ENCODE assay signal across 32 cellular contexts in genomic region chr18:34385306-34385705, GRCh38.
"Had no signal": no experiment of that assay in that cellular context is flagged by ENCODE, and none has a peak within 500 bp of the region (broad histone marks: within the 10 kb centered on the region; RNA-seq: fewer than 3 reads in every experiment).

No MANE protein-coding gene starts in this region.

- H3K27me3 ChIP-seq: adrenal gland, ascending aorta, body of pancreas, brain microvascular endothelial cell, breast epithelium, cardiac muscle cell had no signal

- H3K27ac ChIP-seq: adrenal gland, ascending aorta, body of pancreas, brain microvascular endothelial cell, breast epithelium, cardiac muscle cell had no signal

- H3K4me1 ChIP-seq: adrenal gland, ascending aorta, body of pancreas, breast epithelium had no signal

- H3K9me3 ChIP-seq: adrenal gland, ascending aorta, body of pancreas, breast epithelium had no signal

- H3K4me3 ChIP-seq: adrenal gland, ascending aorta, body of pancreas, breast epithelium, cardiac muscle cell had no signal

- DNase-seq: activated effector memory CD4-positive, alpha-beta T cell treated with anti-CD3 and anti-CD28 coated beads, Interleukin-2, amount 50 U/mL, for 16 hours; activated effector memory CD4-positive, alpha-beta T cell treated with Interleukin-2 at 50 U/mL for 16 hours; activated gamma-delta T cell; activated gamma-delta T cell treated with Interleukin-2 at 50 U/mL for 16 hours; activated naive CD4-positive, alpha-beta T cell; activated naive CD4-positive, alpha-beta T cell treated with anti-CD3 and anti-CD28 coated beads for 36 hours; activated naive CD4-positive, alpha-beta T cell treated with anti-CD3 and anti-CD28 coated beads, Interleukin-2, amount 10 ng/mL, durations not matched to agents 7 days and 5 days; activated naive CD4-positive, alpha-beta T cell treated with anti-CD3 and anti-CD28 coated beads, Interleukin-2, amount 50 U/mL, for 16 hours; activated naive CD4-positive, alpha-beta T cell treated with Interleukin-2 at 50 U/mL for 16 hours; activated naive CD8-positive, alpha-beta T cell treated with anti-CD3 and anti-CD28 coated beads for 36 hours; activated naive CD8-positive, alpha-beta T cell treated with anti-CD3 and anti-CD28 coated beads, Interleukin-2, amount 10 ng/mL, durations not matched to agents 7 days and 5 days; activated naive CD8-positive, alpha-beta T cell treated with anti-CD3 and anti-CD28 coated beads, Interleukin-2, amount 50 U/mL, for 24 hours; activated T-cell treated with anti-CD3 and anti-CD28 coated beads, Interleukin-2, amount 50 U/mL, for 1 hour; activated T-cell treated with anti-CD3 and anti-CD28 coated beads, Interleukin-2, amount 50 U/mL, for 24 hours; activated T-cell treated with anti-CD3 and anti-CD28 coated beads, Interleukin-2, amount 50 U/mL, for 4 hours; activated T-cell treated with anti-CD3 and anti-CD28 coated beads, Interleukin-2, amount 50 U/mL, for 48 hours; activated T-cell treated with anti-CD3 and anti-CD28 coated beads, Interleukin-2, amount 50 U/mL, for 72 hours; adrenal gland; amniotic stem cell; amygdala; anterior cingulate cortex; aorta; body of pancreas; brain microvascular endothelial cell; caudate nucleus; central memory CD4-positive, alpha-beta T cell; cerebellar nuclear complex had no signal

- ATAC-seq: activated naive CD4-positive, alpha-beta T cell treated with anti-CD3 and anti-CD28 coated beads, Interleukin-2, amount 50 U/mL, for 72 hours; activated naive CD8-positive, alpha-beta T cell treated with anti-CD3 and anti-CD28 coated beads, Interleukin-2, amount 50 U/mL, for 24 hours; activated T-cell treated with anti-CD3 and anti-CD28 coated beads, Interleukin-2, amount 50 U/mL, for 4 hours; activated T-cell treated with anti-CD3 and anti-CD28 coated beads, Interleukin-2, amount 50 U/mL, for 72 hours; activated T-helper 17 cell treated with anti-CD3 and anti-CD28 coated beads, Interleukin-2, amount 50 U/mL, for 72 hours; body of pancreas had no signal

- H3K36me3 ChIP-seq: adrenal gland, ascending aorta, brain microvascular endothelial cell, breast epithelium, cardiac muscle cell had no signal
